8 cellular contexts compared by ENCODE assay signal in the genomic region with DNA sequence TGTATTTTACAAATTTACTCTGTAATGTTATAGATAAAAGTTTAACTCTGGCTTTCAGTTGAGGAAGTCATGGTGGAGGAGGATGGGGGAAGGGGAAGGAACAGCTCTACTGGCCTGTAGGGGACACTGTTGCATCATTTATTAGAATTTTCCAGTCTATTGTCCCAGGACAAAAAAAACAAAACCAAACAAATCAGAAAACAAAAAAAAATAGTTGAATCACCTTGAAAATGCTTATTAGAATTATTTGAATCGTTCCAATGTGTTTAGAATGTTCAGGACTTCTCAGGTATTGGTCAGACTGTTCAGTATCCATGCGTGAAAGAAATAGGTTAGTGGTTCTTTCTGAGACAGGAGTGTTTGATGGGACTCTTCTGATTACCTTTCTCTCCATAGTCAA.
DNase-seq lines count a peak whose midpoint lies in the region; ATAC-seq and TF ChIP-seq lines count a peak whose summit lies in the region.

No MANE protein-coding gene starts in this region.

- TF ChIP-seq RAD21 in neural cell (conservative IDR thresholded peaks at IDR 0.05): peak; percentile 45

- H3K9ac ChIP-seq in neural cell (ENCODE audit: low read length): no peak overlapping the region

- no peak for TF ChIP-seq EP300 in neural cell (conservative IDR thresholded peaks at IDR 0.05; ENCODE audit: poor library complexity, severe bottlenecking)

- no peaks in the 10 kb centered on the region for H3K9me3 Mint-ChIP-seq in stimulated activated memory B cell treated with anti-CD40 and anti-IgM and Interleukin-4, amounts not matched to agents 10 μg/mL and 1 μg/mL and 100 μg/mL, for 72 hours

- H3K27me3 ChIP-seq in neural cell (ENCODE audit: insufficient read depth, low read depth, low read length): no peaks in the 10 kb centered on the region

- H3F3A ChIP-seq in neural cell (ENCODE audit: insufficient read depth, low read length, poor library complexity, severe bottlenecking): no peaks in the 10 kb centered on the region

- H2AFZ ChIP-seq in neural cell (ENCODE audit: low read depth, low read length): no peak overlapping the region

- DNase-seq in SIG-M5 treated with dmso at 0.1 percent for 504 hours (lab: John Stamatoyannopoulos, UW; ENCODE audit: unreplicated experiment) (peak; percentile 52), SIG-M5 (lab: John Stamatoyannopoulos, UW) (no peak), NCI-H69 (lab: John Stamatoyannopoulos, UW) (peak; percentile 45), erythroblast (lab: John Stamatoyannopoulos, UW) (peak; percentile 35 to 57)
- no peak for DNase-seq in activated CD4-positive, alpha-beta T cell treated with anti-CD3 and anti-CD28 coated beads for 48 hours

- no peak overlapping the region for H3K27ac ChIP-seq in neural cell (ENCODE audit: low read length)

- no peaks in the 10 kb centered on the region for H3K27me3 Mint-ChIP-seq in stimulated activated memory B cell treated with anti-CD40 and anti-IgM and Interleukin-4, amounts not matched to agents 10 μg/mL and 1 μg/mL and 100 μg/mL, for 72 hours

- ATAC-seq in HG02623 (IDR thresholded peaks at IDR 0.05; ENCODE audit: unreplicated experiment): no peak
- ATAC-seq in stimulated activated memory B cell treated with anti-CD40 and anti-IgM and Interleukin-4, amounts not matched to agents 10 μg/mL and 1 μg/mL and 100 μg/mL, for 72 hours: no peak

- no peak for TF ChIP-seq POLR2A in erythroblast (IDR thresholded peaks at IDR 0.05; ENCODE audit: low read length)

- no peaks in the 10 kb centered on the region for H3K9me3 ChIP-seq in neural cell (ENCODE audit: low read length)

- peaks cover 26% of the 10 kb centered on the region for H3K4me1 Mint-ChIP-seq in stimulated activated memory B cell treated with anti-CD40 and anti-IgM and Interleukin-4, amounts not matched to agents 10 μg/mL and 1 μg/mL and 100 μg/mL, for 72 hours

- no peak overlapping the region for H3K4me3 ChIP-seq in neural cell (ENCODE audit: low read length)

- peaks cover 8% of the 10 kb centered on the region for H3K36me3 Mint-ChIP-seq in stimulated activated memory B cell treated with anti-CD40 and anti-IgM and Interleukin-4, amounts not matched to agents 10 μg/mL and 1 μg/mL and 100 μg/mL, for 72 hours

- H4K20me1 ChIP-seq in neural cell (ENCODE audit: insufficient read depth): no peaks in the 10 kb centered on the region

- peak; percentile 45 for TF ChIP-seq CTCF in neural cell (IDR thresholded peaks at IDR 0.05; ENCODE audit: poor library complexity, severe bottlenecking)

- H3K9me2 ChIP-seq in neural cell (ENCODE audit: insufficient read depth, low read length): no peaks in the 10 kb centered on the region

- no peak overlapping the region for H3K4me2 ChIP-seq in neural cell (ENCODE audit: low read length)

- no peaks in the 10 kb centered on the region for H3K36me3 ChIP-seq in neural cell (ENCODE audit: insufficient read depth, low read length)

- H3K4me3 Mint-ChIP-seq in stimulated activated memory B cell treated with anti-CD40 and anti-IgM and Interleukin-4, amounts not matched to agents 10 μg/mL and 1 μg/mL and 100 μg/mL, for 72 hours: no peak overlapping the region

- no peak overlapping the region for H3K27ac Mint-ChIP-seq in stimulated activated memory B cell treated with anti-CD40 and anti-IgM and Interleukin-4, amounts not matched to agents 10 μg/mL and 1 μg/mL and 100 μg/mL, for 72 hours

- no peaks in the 10 kb centered on the region for H3K79me2 ChIP-seq in neural cell (replicated peaks; ENCODE audit: insufficient read depth, low read length)

TF ChIP-seq in neural cell, 6 proteins besides CTCF, POLR2A, EP300 and RAD21:
- peak; percentile 25 for TF ChIP-seq SMC3 (conservative IDR thresholded peaks at IDR 0.05; ENCODE audit: poor library complexity)
- TF ChIP-seq TAF1 (IDR thresholded peaks at IDR 0.05; ENCODE audit: low read depth): no peak
TF ChIP-seq in neural cell: peak in this region for 1.

Comparison
In these comparisons a context has a peak if more than half of its experiments do, and no peak if none do; other contexts are left out.
1. DNase-seq: peak in SIG-M5 treated with dmso at 0.1 percent for 504 hours (single experiment), NCI-H69 (single experiment) and erythroblast (2 of 2); none in SIG-M5 (single experiment) and activated CD4-positive, alpha-beta T cell treated with anti-CD3 and anti-CD28 coated beads for 48 hours (single experiment).